ENCODE assay signal across 1 cellular context in the genomic region with DNA sequence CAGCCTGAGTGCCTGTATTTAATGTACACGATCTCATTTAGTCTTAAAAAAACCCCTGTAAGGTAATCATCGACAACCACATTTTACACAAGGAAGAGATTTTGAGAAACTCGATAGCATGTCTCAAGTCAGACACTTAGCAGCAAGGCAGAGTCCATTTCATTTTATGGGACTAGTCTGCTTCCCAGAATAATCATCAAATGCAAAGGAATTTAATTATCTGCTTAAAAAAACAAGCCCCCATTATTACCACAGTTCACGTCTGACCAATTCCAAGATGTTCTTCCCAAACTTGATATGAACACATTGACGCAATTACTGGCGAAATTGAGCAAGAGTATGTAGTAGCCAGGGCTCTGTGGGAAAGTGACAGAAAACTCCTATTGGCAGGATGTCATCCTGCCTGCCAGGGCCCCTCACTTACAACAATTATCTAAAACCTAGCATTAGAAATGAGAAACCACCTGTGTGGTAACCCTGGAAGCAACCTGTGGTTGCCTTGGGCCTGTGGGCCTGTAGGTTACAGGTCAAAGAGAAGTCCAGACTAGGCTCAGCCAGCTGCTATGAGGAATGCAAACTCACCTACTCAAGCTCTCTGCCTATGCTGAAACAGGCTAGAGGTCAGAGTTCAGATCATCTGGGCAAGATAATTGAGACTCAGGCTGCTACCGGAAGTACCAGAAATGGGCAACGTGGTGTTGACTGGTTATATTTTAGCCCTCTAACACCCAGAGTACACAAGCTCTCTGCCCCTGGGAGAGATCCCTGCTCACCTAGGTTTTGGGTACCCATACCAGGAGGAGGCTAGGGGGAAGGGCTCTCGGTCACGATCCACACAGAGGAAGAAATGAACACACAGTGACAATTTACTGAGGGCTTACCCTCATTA.
TF ChIP-seq lines count a peak whose summit lies in the region.

No MANE protein-coding gene starts in this region.

TF ChIP-seq in GM12878, 131 proteins besides CTCF, POLR2A, EP300 and RAD21 (continued from another document):
- TF ChIP-seq PRDM15 (CRISPR knock-in tag; IDR thresholded peaks at IDR 0.05): no peak
- TF ChIP-seq MTA3 (IDR thresholded peaks at IDR 0.05; ENCODE audit: borderline replicate concordance, low read length): no peak
- peak; percentile 97 for TF ChIP-seq ZNF687 (IDR thresholded peaks at IDR 0.05)
- no peak for TF ChIP-seq ATF3 (IDR thresholded peaks at IDR 0.05; ENCODE audit: borderline replicate concordance, extremely low read depth, low read depth, low read length)
- TF ChIP-seq ESRRA (IDR thresholded peaks at IDR 0.05; ENCODE audit: low read length): no peak
- no peak for TF ChIP-seq BRCA1 (IDR thresholded peaks at IDR 0.05; ENCODE audit: low read depth, low read length)
- TF ChIP-seq ZNF622 (IDR thresholded peaks at IDR 0.05): no peak
- no peak for TF ChIP-seq DPF2 (IDR thresholded peaks at IDR 0.05)
- TF ChIP-seq YBX1 (IDR thresholded peaks at IDR 0.05): no peak
- no peak for TF ChIP-seq RAD51 (IDR thresholded peaks at IDR 0.05)
- no peak for TF ChIP-seq IRF4 (IDR thresholded peaks at IDR 0.05; ENCODE audit: low read depth, low read length)
- TF ChIP-seq, protein P1, sequence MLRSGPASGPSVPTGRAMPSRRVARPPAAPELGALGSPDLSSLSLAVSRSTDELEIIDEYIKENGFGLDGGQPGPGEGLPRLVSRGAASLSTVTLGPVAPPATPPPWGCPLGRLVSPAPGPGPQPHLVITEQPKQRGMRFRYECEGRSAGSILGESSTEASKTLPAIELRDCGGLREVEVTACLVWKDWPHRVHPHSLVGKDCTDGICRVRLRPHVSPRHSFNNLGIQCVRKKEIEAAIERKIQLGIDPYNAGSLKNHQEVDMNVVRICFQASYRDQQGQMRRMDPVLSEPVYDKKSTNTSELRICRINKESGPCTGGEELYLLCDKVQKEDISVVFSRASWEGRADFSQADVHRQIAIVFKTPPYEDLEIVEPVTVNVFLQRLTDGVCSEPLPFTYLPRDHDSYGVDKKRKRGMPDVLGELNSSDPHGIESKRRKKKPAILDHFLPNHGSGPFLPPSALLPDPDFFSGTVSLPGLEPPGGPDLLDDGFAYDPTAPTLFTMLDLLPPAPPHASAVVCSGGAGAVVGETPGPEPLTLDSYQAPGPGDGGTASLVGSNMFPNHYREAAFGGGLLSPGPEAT (IDR thresholded peaks at IDR 0.05; ENCODE audit: low read depth): no peak
- no peak for TF ChIP-seq NBN (IDR thresholded peaks at IDR 0.05)
- TF ChIP-seq REST (IDR thresholded peaks at IDR 0.05; ENCODE audit: low read depth, low read length): no peak
- TF ChIP-seq ZNF274 (IDR thresholded peaks at IDR 0.05; ENCODE audit: insufficient read depth, insufficient read length): no peak
- no peak for TF ChIP-seq HDAC2 (IDR thresholded peaks at IDR 0.05)
- TF ChIP-seq IKZF2 (IDR thresholded peaks at IDR 0.05): no peak
- TF ChIP-seq FOXK2 (IDR thresholded peaks at IDR 0.05): peak; percentile 48; the same call in 1 of the 2 replicates
- no peak for TF ChIP-seq ASH2L (IDR thresholded peaks at IDR 0.05; ENCODE audit: borderline replicate concordance, low read depth)
- TF ChIP-seq, protein P2, sequence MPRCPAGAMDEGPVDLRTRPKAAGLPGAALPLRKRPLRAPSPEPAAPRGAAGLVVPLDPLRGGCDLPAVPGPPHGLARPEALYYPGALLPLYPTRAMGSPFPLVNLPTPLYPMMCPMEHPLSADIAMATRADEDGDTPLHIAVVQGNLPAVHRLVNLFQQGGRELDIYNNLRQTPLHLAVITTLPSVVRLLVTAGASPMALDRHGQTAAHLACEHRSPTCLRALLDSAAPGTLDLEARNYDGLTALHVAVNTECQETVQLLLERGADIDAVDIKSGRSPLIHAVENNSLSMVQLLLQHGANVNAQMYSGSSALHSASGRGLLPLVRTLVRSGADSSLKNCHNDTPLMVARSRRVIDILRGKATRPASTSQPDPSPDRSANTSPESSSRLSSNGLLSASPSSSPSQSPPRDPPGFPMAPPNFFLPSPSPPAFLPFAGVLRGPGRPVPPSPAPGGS (IDR thresholded peaks at IDR 0.05; ENCODE audit: borderline replicate concordance, insufficient read depth, low read depth, low read length, poor library complexity, severe bottlenecking): no peak
- no peak for TF ChIP-seq FOS (IDR thresholded peaks at IDR 0.05; ENCODE audit: borderline replicate concordance, extremely low read depth, insufficient read length)
- TF ChIP-seq NFIC (IDR thresholded peaks at IDR 0.05; ENCODE audit: low read depth, low read length): no peak
- peak; percentile 93; the same call in 1 of the 2 replicates for TF ChIP-seq WRNIP1 (IDR thresholded peaks at IDR 0.05; ENCODE audit: borderline replicate concordance, low read depth, low read length)
- no peak for TF ChIP-seq ZNF207 (IDR thresholded peaks at IDR 0.05; ENCODE audit: borderline replicate concordance)
- TF ChIP-seq GATAD2B (conservative IDR thresholded peaks at IDR 0.05; ENCODE audit: low read depth): no peak
